ENCODE assay signal across 35 cellular contexts in genomic region chr9:110404473-110404872, GRCh38.
DNase-seq lines count a peak whose midpoint lies in the region; ATAC-seq, FAIRE-seq and TF ChIP-seq lines count a peak whose summit lies in the region.
"Had no signal": no experiment of that assay in that cellular context is flagged by ENCODE, and none has a peak within 500 bp of the region (broad histone marks: within the 10 kb centered on the region; RNA-seq: fewer than 3 reads in every experiment).

No MANE protein-coding gene starts in this region.

- H3K56ac ChIP-seq in IMR-90 (ENCODE audit: extremely low read depth, insufficient read depth, low read length), result no peak overlapping the region

- H3K36me3 ChIP-seq in HepG2 (replicated peaks in 1 of 2; ENCODE audit: control insufficient read depth in 1 of 2, insufficient read depth in 2 of 2, low read length in 2 of 2), result no peaks in the 10 kb centered on the region
- H3K36me3 ChIP-seq in right lobe of liver, result no peaks in the 10 kb centered on the region
- H3K36me3 ChIP-seq in IMR-90 (ENCODE audit: control insufficient read depth, insufficient read depth, low read length), result peaks cover 34% of the 10 kb centered on the region
- no peaks in the 10 kb centered on the region for H3K36me3 ChIP-seq in K562 (ENCODE audit: control insufficient read depth, insufficient read depth, low read length)
- H3K36me3 ChIP-seq in bronchial epithelial cell (ENCODE audit: control insufficient read depth, insufficient read depth, low read length), result no peaks in the 10 kb centered on the region
- H3K36me3 ChIP-seq: BE2C; BLaER1; BLaER1 treated with 17β-estradiol and CSF1 and Interleukin-3, amounts not matched to agents 10 nM and 100 nM had no signal

- dilution Hi-C loops in IMR-90 (cut with HindIII; ENCODE audit: low sequenced_read_pairs, unreplicated experiment), result no loop called here

- H3K4me1 ChIP-seq in HepG2 (ENCODE audit: insufficient read depth, low read length) (no peaks in the 10 kb centered on the region), right lobe of liver (no peaks in the 10 kb centered on the region), IMR-90 (ENCODE audit: control insufficient read depth, insufficient read depth, low read length) (no peaks in the 10 kb centered on the region), K562 (replicated peaks in 1 of 2; ENCODE audit: control insufficient read depth in 2 of 2, insufficient read depth in 2 of 2, low read length in 2 of 2) (no peaks in the 10 kb centered on the region)
- H3K4me1 ChIP-seq: A549; BE2C; BLaER1; BLaER1 treated with 17β-estradiol and CSF1 and Interleukin-3, amounts not matched to agents 10 nM and 100 nM; Caco-2 had no signal

- ATAC-seq in HepG2, result no peak
- no peak for ATAC-seq in right lobe of liver
- ATAC-seq in IMR-90 (ENCODE audit: low read depth), result no peak
- ATAC-seq in K562, result no peak
- ATAC-seq: A549; CD8-positive, alpha-beta T cell had no signal

- intact Hi-C loops in HepG2 (cut with micrococcal nuclease; ENCODE audit: unreplicated experiment) (no loop called here), right lobe of liver (cut with DNase I) (no loop called here), IMR-90 (cut with micrococcal nuclease) (no loop called here), K562 (cut with micrococcal nuclease) (no loop called here)

- TF ChIP-seq RAD21 in HepG2 (CRISPR knock-in tag; IDR thresholded peaks at IDR 0.05) (no peak), IMR-90 (IDR thresholded peaks at IDR 0.05; ENCODE audit: low read length) (no peak), K562 (CRISPR knock-in tag; conservative IDR thresholded peaks at IDR 0.05 in 1 of 2, IDR thresholded peaks at IDR 0.05 in 1 of 2) (no peak)

- no peaks in the 10 kb centered on the region for H3K9me3 ChIP-seq in HepG2 (ENCODE audit: low read length)
- H3K9me3 ChIP-seq in right lobe of liver, result no peaks in the 10 kb centered on the region
- peaks cover 2% of the 10 kb centered on the region; the same call in 1 of the 2 replicates for H3K9me3 ChIP-seq in IMR-90 (ENCODE audit: control insufficient read depth, insufficient read depth, low read length)
- no peaks in the 10 kb centered on the region for H3K9me3 ChIP-seq in K562 (replicated peaks; ENCODE audit: control insufficient read depth, insufficient read depth, low read depth, low read length)
- H3K9me3 ChIP-seq: A549; BE2C; BLaER1; BLaER1 treated with 17β-estradiol and CSF1 and Interleukin-3, amounts not matched to agents 10 nM and 100 nM; Caco-2 had no signal

- H3K18ac ChIP-seq in IMR-90 (ENCODE audit: low read depth, low read length), result no peak overlapping the region

- no peak overlapping the region for H2BK120ac ChIP-seq in IMR-90 (ENCODE audit: low read depth, low read length)

- H3K9me1 ChIP-seq in IMR-90 (ENCODE audit: insufficient read depth, low read length), result no peaks in the 10 kb centered on the region
- H3K9me1 ChIP-seq in K562 (ENCODE audit: control insufficient read depth, insufficient read depth, low read length), result no peaks in the 10 kb centered on the region

- H2BK20ac ChIP-seq in IMR-90 (ENCODE audit: low read depth, low read length), result no peak overlapping the region

- no peak overlapping the region for H2BK5ac ChIP-seq in IMR-90 (ENCODE audit: low read depth, low read length, poor library complexity, severe bottlenecking)

- H3K79me2 ChIP-seq in HepG2 (ENCODE audit: insufficient read depth, low read length) (no peaks in the 10 kb centered on the region), K562 (ENCODE audit: control insufficient read depth, insufficient read depth, low read length) (no peaks in the 10 kb centered on the region)

- TF ChIP-seq POLR2A in HepG2 (IDR thresholded peaks at IDR 0.05; ENCODE audit: insufficient read depth in 1 of 2, low read depth in 2 of 2, low read length in 2 of 2), result no peak
- TF ChIP-seq POLR2A in right lobe of liver (IDR thresholded peaks at IDR 0.05), result no peak
- no peak for TF ChIP-seq POLR2A in IMR-90 (IDR thresholded peaks at IDR 0.05; ENCODE audit: low read depth, low read length)
- TF ChIP-seq POLR2A in K562 (conservative IDR thresholded peaks at IDR 0.05), result no peak
- TF ChIP-seq POLR2A in erythroblast (IDR thresholded peaks at IDR 0.05; ENCODE audit: low read length), result no peak

- H2AFZ ChIP-seq in HepG2 (ENCODE audit: low read length) (no peak overlapping the region), IMR-90 (replicated peaks; ENCODE audit: low read length, poor library complexity) (no peak overlapping the region), K562 (ENCODE audit: low read depth, low read length) (no peak overlapping the region)

- H3K4ac ChIP-seq in IMR-90 (ENCODE audit: low read depth, low read length), result no peak overlapping the region

- BruUV-seq in HepG2 (replicated peaks; lab: Mats Ljungman, UMichigan) (no TSS peak), IMR-90 (replicated peaks; lab: Mats Ljungman, UMichigan) (no TSS peak), K562 (replicated peaks; lab: Mats Ljungman, UMichigan) (no TSS peak)

- FAIRE-seq in HepG2 (lab: Jason Lieb, UNC) (no peak), K562 (lab: Jason Lieb, UNC) (no peak), bronchial epithelial cell (lab: Jason Lieb, UNC) (peak; percentile 85)
- FAIRE-seq: A204.1, A549, D721Med had no signal

- no peak overlapping the region for H4K8ac ChIP-seq in IMR-90 (ENCODE audit: low read depth in 2 of 2, low read length in 2 of 2)

- H4K20me1 ChIP-seq in HepG2 (ENCODE audit: insufficient read depth, low read length), result no peaks in the 10 kb centered on the region
- H4K20me1 ChIP-seq in IMR-90 (ENCODE audit: insufficient read depth, low read length), result no peaks in the 10 kb centered on the region
- H4K20me1 ChIP-seq in K562 (replicated peaks; ENCODE audit: control insufficient read depth, insufficient read depth, low read length), result no peaks in the 10 kb centered on the region
- H4K20me1 ChIP-seq: BLaER1; BLaER1 treated with 17β-estradiol and CSF1 and Interleukin-3, amounts not matched to agents 10 nM and 100 nM had no signal

- H3K14ac ChIP-seq in IMR-90 (replicated peaks; ENCODE audit: low read depth, low read length), result no peak overlapping the region

- no peak overlapping the region for H2AK9ac ChIP-seq in IMR-90 (replicated peaks; ENCODE audit: low read depth, low read length, poor library complexity)

- no peak overlapping the region for H2BK15ac ChIP-seq in IMR-90 (ENCODE audit: low read depth, low read length)

- no peak overlapping the region for H3K23ac ChIP-seq in IMR-90 (ENCODE audit: low read depth, low read length)

- 0 out of 5 replicates have a peak, but pooled peaks cover 0 to 2% of the 10 kb centered on the region in 2 experiments for H3K27me3 ChIP-seq in HepG2 (ENCODE audit: control insufficient read depth in 1 of 2, insufficient read depth in 2 of 2, low read length in 2 of 2)
- H3K27me3 ChIP-seq in right lobe of liver, result no peaks in the 10 kb centered on the region
- H3K27me3 ChIP-seq in IMR-90 (ENCODE audit: control insufficient read depth, insufficient read depth, low read length), result no peaks in the 10 kb centered on the region
- H3K27me3 ChIP-seq in K562 (ENCODE audit: control insufficient read depth in 2 of 2, insufficient read depth in 2 of 2, low read length in 2 of 2), result no peaks in the 10 kb centered on the region; a peak in 1 of 5 replicates
- no peaks in the 10 kb centered on the region for H3K27me3 ChIP-seq in bronchial epithelial cell (ENCODE audit: control insufficient read depth, insufficient read depth, low read length)
- H3K27me3 ChIP-seq: BE2C; BLaER1; BLaER1 treated with 17β-estradiol and CSF1 and Interleukin-3, amounts not matched to agents 10 nM and 100 nM had no signal

- H3K9ac ChIP-seq in HepG2 (ENCODE audit: insufficient read depth, low read depth, low read length) (no peak overlapping the region), IMR-90 (ENCODE audit: low read depth, low read length) (no peak overlapping the region), K562 (ENCODE audit: insufficient read depth in 1 of 2, low read depth in 2 of 2, low read length in 2 of 2) (no peak overlapping the region)
- H3K9ac ChIP-seq: BLaER1; BLaER1 treated with 17β-estradiol and CSF1 and Interleukin-3, amounts not matched to agents 10 nM and 100 nM had no signal

- H3K27ac ChIP-seq in HepG2 (ENCODE audit: extremely low read length, insufficient read depth, low read length) (no peak overlapping the region), right lobe of liver (no peak overlapping the region), IMR-90 (ENCODE audit: insufficient read depth, low read length) (no peak overlapping the region), K562 (ENCODE audit: extremely low read depth, low read depth, low read length) (no peak overlapping the region)
- H3K27ac ChIP-seq: 22Rv1; A549; BLaER1; BLaER1 treated with 17β-estradiol and CSF1 and Interleukin-3, amounts not matched to agents 10 nM and 100 nM; C4-2B had no signal

- no peak overlapping the region for H4K5ac ChIP-seq in IMR-90 (ENCODE audit: low read depth, low read length)

- H3K79me1 ChIP-seq in IMR-90 (ENCODE audit: low read depth in 1 of 2, low read length in 2 of 2), result no peaks in the 10 kb centered on the region

- no peak overlapping the region for H3K4me3 ChIP-seq in HepG2 (replicated peaks in 1 of 3; ENCODE audit: insufficient read depth in 1 of 3, low read depth in 2 of 3, low read length in 3 of 3)
- H3K4me3 ChIP-seq in right lobe of liver, result no peak overlapping the region
- no peak overlapping the region for H3K4me3 ChIP-seq in IMR-90 (ENCODE audit: insufficient read depth, low read depth, low read length)
- H3K4me3 ChIP-seq in K562, result no peak overlapping the region
- no peak overlapping the region for H3K4me3 ChIP-seq in bronchial epithelial cell (ENCODE audit: low read depth, low read length)
- H3K4me3 ChIP-seq: A549; BLaER1; BLaER1 treated with 17β-estradiol and CSF1 and Interleukin-3, amounts not matched to agents 10 nM and 100 nM had no signal

- DNase-seq in HepG2 (ENCODE audit: low spot score) (no peak), right lobe of liver (no peak), IMR-90 (no peak), K562 (ENCODE audit: extremely low read depth in 1 of 4, low spot score in 3 of 4) (no peak), bronchial epithelial cell (ENCODE audit: low read depth) (no peak), erythroblast (lab: John Stamatoyannopoulos, UW) (no peak)
- DNase-seq in activated naive CD4-positive, alpha-beta T cell (lab: John Stamatoyannopoulos, UW), result no peak
- no peak for DNase-seq in stimulated activated CD4-positive, alpha-beta T cell treated with anti-CD3 and anti-CD28 coated beads, Interleukin-1b, Interleukin-23, amount 100 ng/mL, for 48 hours
- DNase-seq: 8988T; ACHN; AML-193; BE2C; C1 segment of cervical spinal cord; Caco-2; Calu3; CD4-positive, alpha-beta memory T cell; CD4-positive, alpha-beta T cell; CD4-positive, CD25-positive, alpha-beta regulatory T cell; CD8-positive, alpha-beta memory T cell; CD8-positive, alpha-beta T cell; COR-L47; DMS 273 treated with DMSO at 0.1 percent for 48 hours; DMS153; DMS53; DMS79; DMS79 treated with DMSO at 0.1 percent for 48 hours; DND-41; EL had no signal

- H4K91ac ChIP-seq in IMR-90 (ENCODE audit: insufficient read depth, low read depth, low read length), result no peak overlapping the region

- 29% methylated on average over 4 of the region's 4 CpGs for WGBS in HepG2 (ENCODE audit: low lambda C conversion rate)
- 70% methylated on average over 2 of the region's 4 CpGs for WGBS in right lobe of liver (ENCODE audit: insufficient coverage, low coverage, low lambda C conversion rate, missing lambda C conversion rate)
- no CpG with 5 or more reads among the region's 4 CpGs for WGBS in IMR-90 (ENCODE audit: extremely low coverage in 2 of 2, insufficient read length in 1 of 2), 2 experiments
- WGBS in K562 (ENCODE audit: insufficient coverage, low coverage, missing lambda C conversion rate), result 31% methylated on average over 4 of the region's 4 CpGs

- no peak overlapping the region for H2AK5ac ChIP-seq in IMR-90 (ENCODE audit: low read depth, low read length)

- TF ChIP-seq EP300 in HepG2 (IDR thresholded peaks at IDR 0.05; ENCODE audit: low read depth in 2 of 2, low read length in 2 of 2), result no peak
- TF ChIP-seq EP300 in HepG2 (CRISPR knock-in tag; IDR thresholded peaks at IDR 0.05; ENCODE audit: borderline replicate concordance), result no peak
- no peak for TF ChIP-seq EP300 in K562 (IDR thresholded peaks at IDR 0.05; ENCODE audit: low read length)

- in situ Hi-C loops in HepG2 (cut with HindIII; ENCODE audit: extremely low pct_ligation_motif_present, low pct_unique_long_range_greater_than_20kb), result no loop called here
- in situ Hi-C loops in IMR-90 (cut with MboI; ENCODE audit: low sequenced_read_pairs), result no loop called here
- in situ Hi-C loops in K562 (cut with MboI), result no loop called here

- CTCF ChIA-PET in HepG2 (lab: Yijun Ruan, JAX; ENCODE audit: low intra/inter-chr PET ratio, low total read pairs) (no interaction called here), IMR-90 (lab: Yijun Ruan, JAX) (no interaction called here), K562 (lab: Yijun Ruan, JAX; ENCODE audit: low intra/inter-chr PET ratio) (no interaction called here)

- POLR2A ChIA-PET in HepG2 (lab: Yijun Ruan, JAX), result no interaction called here
- POLR2A ChIA-PET in IMR-90 (lab: Charles Lee; ENCODE audit: unreplicated experiment), result no interaction called here
- POLR2A ChIA-PET in K562 (lab: Yijun Ruan, JAX), result interaction anchor here (0.6 kb wide), 1 partner anchor 91 kb away, joined by 3 read pairs; no protein-coding TSS in a partner anchor

- no peak for TF ChIP-seq CTCF in HepG2 (CRISPR knock-in tag; IDR thresholded peaks at IDR 0.05)
- TF ChIP-seq CTCF in right lobe of liver (IDR thresholded peaks at IDR 0.05), result no peak
- no peak for TF ChIP-seq CTCF in IMR-90 (conservative IDR thresholded peaks at IDR 0.05; ENCODE audit: low read depth, low read length)
- no peak for TF ChIP-seq CTCF in K562 (IDR thresholded peaks at IDR 0.05 in 2 of 3, conservative IDR thresholded peaks at IDR 0.05 in 1 of 3; ENCODE audit: insufficient read depth in 2 of 3, low read depth in 1 of 3, low read length in 3 of 3)
- no peak for TF ChIP-seq CTCF in bronchial epithelial cell (IDR thresholded peaks at IDR 0.05; ENCODE audit: insufficient read depth, low read length, severe bottlenecking)

- H3K4me2 ChIP-seq in HepG2 (ENCODE audit: low read depth, low read length) (no peak overlapping the region), IMR-90 (ENCODE audit: low read depth, low read length) (no peak overlapping the region), K562 (ENCODE audit: insufficient read depth, low read length) (no peak overlapping the region)
- H3K4me2 ChIP-seq: A549; BLaER1; BLaER1 treated with 17β-estradiol and CSF1 and Interleukin-3, amounts not matched to agents 10 nM and 100 nM had no signal

Comparison
In these comparisons a context has a peak if more than half of its experiments do, and no peak if none do; other contexts are left out.
1. Of the 241 proteins assayed by ChIP-seq in both HepG2 and K562: peak only in HepG2: none; only in K562: none; in both: CEBPB; in neither: 239; mixed calls (peak in some experiments, not most) for 1.